ENCODE assay signal across 14 cellular contexts in genomic region chr2:64322433-64322832, GRCh38.
DNase-seq lines count a peak whose midpoint lies in the region; ATAC-seq, FAIRE-seq and TF ChIP-seq lines count a peak whose summit lies in the region.
"Had no signal": no experiment of that assay in that cellular context is flagged by ENCODE, and none has a peak within 500 bp of the region (broad histone marks: within the 10 kb centered on the region; RNA-seq: fewer than 3 reads in every experiment).

No MANE protein-coding gene starts in this region.

- H3K4me2 ChIP-seq in H1 (ENCODE audit: insufficient read depth in 1 of 2, low read depth in 2 of 2, low read length in 2 of 2) (no peak overlapping the region), neural progenitor cell (no peak overlapping the region)
- H3K4me2 ChIP-seq: BLaER1 treated with 17β-estradiol and CSF1 and Interleukin-3, amounts not matched to agents 10 nM and 100 nM had no signal

- H4K8ac ChIP-seq in H1 (ENCODE audit: extremely low read depth, insufficient read depth, low read length): no peak overlapping the region

- no peak for FAIRE-seq in H1 (lab: Jason Lieb, UNC)

- H2AK5ac ChIP-seq in H1 (ENCODE audit: low read depth, low read length): no peak overlapping the region

- no peak for TF ChIP-seq POLR2A in H1 (IDR thresholded peaks at IDR 0.05; ENCODE audit: control extremely low read depth in 1 of 2, low read depth in 2 of 2, low read length in 2 of 2)

- no peak for ATAC-seq in activated naive CD8-positive, alpha-beta T cell treated with anti-CD3 and anti-CD28 coated beads, Interleukin-2, amount 10 ng/mL, durations not matched to agents 7 days and 5 days (ENCODE audit: low read depth)
- no peak for ATAC-seq in activated naive CD8-positive, alpha-beta T cell treated with anti-CD3 and anti-CD28 coated beads, Interleukin-2, amount 50 U/mL, for 24 hours
- ATAC-seq in activated CD8-positive, alpha-beta T cell treated with anti-CD3 and anti-CD28 coated beads, Interleukin-2, amount 10 ng/mL, durations not matched to agents 7 days and 5 days: no peak

- peak overlapping the region; percentile 14 for H3K27ac Mint-ChIP-seq in activated naive CD8-positive, alpha-beta T cell treated with anti-CD3 and anti-CD28 coated beads, Interleukin-2, amount 10 ng/mL, durations not matched to agents 7 days and 5 days
- no peak overlapping the region for H3K27ac Mint-ChIP-seq in activated naive CD8-positive, alpha-beta T cell treated with anti-CD3 and anti-CD28 coated beads, Interleukin-2, amount 50 U/mL, for 24 hours
- H3K27ac Mint-ChIP-seq in neural progenitor cell: no peak overlapping the region
- no peak overlapping the region for H3K27ac Mint-ChIP-seq in activated CD8-positive, alpha-beta T cell treated with anti-CD3 and anti-CD28 coated beads, Interleukin-2, amount 10 ng/mL, durations not matched to agents 7 days and 5 days
- H3K27ac Mint-ChIP-seq: CD4-positive, alpha-beta T cell; IgD-negative memory B cell had no signal

- H2BK12ac ChIP-seq in H1 (ENCODE audit: low read depth, low read length): 0 out of 2 replicates have a peak overlapping the region, but pooled peaks have one; percentile 11

- no peaks in the 10 kb centered on the region for H3K79me2 ChIP-seq in H1 (ENCODE audit: control insufficient read depth in 1 of 2, insufficient read depth in 2 of 2, low read length in 2 of 2)
- H3K79me2 ChIP-seq in neural progenitor cell (ENCODE audit: low read depth): no peaks in the 10 kb centered on the region

- CTCF ChIA-PET in H1 (lab: Charles Lee; ENCODE audit: partially characterized antibody): interaction anchor here (0.6 to 1.5 kb wide), 4 partner anchors 8 to 42 kb away, joined by 3 to 7 read pairs (median 4); no protein-coding TSS in a partner anchor
- CTCF ChIA-PET in activated CD8-positive, alpha-beta T cell treated with anti-CD3 and anti-CD28 coated beads, Interleukin-2, amount 10 ng/mL, durations not matched to agents 7 days and 5 days (lab: Charles Lee): interaction anchor here (0.8 to 1.5 kb wide), 2 partner anchors 9 to 24 kb away, joined by 3 to 6 read pairs; no protein-coding TSS in a partner anchor

- H4K5ac ChIP-seq in H1 (ENCODE audit: insufficient read length, low read depth, low read length): no peak overlapping the region

- H3F3A ChIP-seq in neural progenitor cell (ENCODE audit: low read depth): no peaks in the 10 kb centered on the region

- H3K4me3 ChIP-seq in H1 (ENCODE audit: extremely low read depth in 1 of 4, insufficient read depth in 2 of 4, low read depth in 3 of 4, low read length in 4 of 4) (no peak overlapping the region), neural progenitor cell (no peak overlapping the region)
- H3K4me3 ChIP-seq: BLaER1 treated with 17β-estradiol and CSF1 and Interleukin-3, amounts not matched to agents 10 nM and 100 nM; HAP-1 had no signal

- TF ChIP-seq CTCF in H1 (IDR thresholded peaks at IDR 0.05; ENCODE audit: control extremely low read depth in 1 of 3, insufficient read depth in 1 of 3, low read depth in 1 of 3, low read length in 3 of 3) (no peak), neural progenitor cell (IDR thresholded peaks at IDR 0.05) (no peak)

- H3K9ac ChIP-seq in H1 (replicated peaks in 1 of 4; ENCODE audit: extremely low read depth in 1 of 4, low read depth in 3 of 4, low read length in 3 of 4) (no peak overlapping the region; a peak in 1 of 7 replicates), neural progenitor cell (no peak overlapping the region)
- H3K9ac ChIP-seq: BLaER1 treated with 17β-estradiol and CSF1 and Interleukin-3, amounts not matched to agents 10 nM and 100 nM had no signal

- H4K91ac ChIP-seq in H1 (replicated peaks; ENCODE audit: insufficient read length, low read length): no peak overlapping the region

- H3K4me1 Mint-ChIP-seq in activated naive CD8-positive, alpha-beta T cell treated with anti-CD3 and anti-CD28 coated beads, Interleukin-2, amount 10 ng/mL, durations not matched to agents 7 days and 5 days: peaks cover 31% of the 10 kb centered on the region
- peaks cover 38% of the 10 kb centered on the region for H3K4me1 Mint-ChIP-seq in activated naive CD8-positive, alpha-beta T cell treated with anti-CD3 and anti-CD28 coated beads, Interleukin-2, amount 50 U/mL, for 24 hours
- H3K4me1 Mint-ChIP-seq in neural progenitor cell: peaks cover 15% of the 10 kb centered on the region
- peaks cover 40% of the 10 kb centered on the region for H3K4me1 Mint-ChIP-seq in activated CD8-positive, alpha-beta T cell treated with anti-CD3 and anti-CD28 coated beads, Interleukin-2, amount 10 ng/mL, durations not matched to agents 7 days and 5 days (ENCODE audit: low read depth)

- H3K27ac ChIP-seq in H1 (ENCODE audit: low read depth, low read length) (no peak overlapping the region), neural progenitor cell (no peak overlapping the region)
- H3K27ac ChIP-seq: BLaER1 treated with 17β-estradiol and CSF1 and Interleukin-3, amounts not matched to agents 10 nM and 100 nM had no signal

- H3K56ac ChIP-seq in H1 (replicated peaks; ENCODE audit: insufficient read length, low read depth, low read length): no peak overlapping the region

- peaks cover 0 to 3% of the 10 kb centered on the region in 2 experiments; a peak in 1 of 4 replicates for H3K9me3 ChIP-seq in H1 (ENCODE audit: insufficient read depth in 2 of 2, low read depth in 1 of 2, low read length in 1 of 2)
- no peaks in the 10 kb centered on the region for H3K9me3 ChIP-seq in neural progenitor cell (ENCODE audit: low read depth)
- H3K9me3 ChIP-seq: HAP-1 had no signal

- H3K4me1 ChIP-seq in H1 (replicated peaks in 1 of 4; ENCODE audit: control insufficient read depth in 3 of 4, insufficient read depth in 4 of 4, low read length in 3 of 4) (peaks cover 0 to 6% (median 3%) of the 10 kb centered on the region in 4 experiments; a peak in 4 of 7 replicates), neural progenitor cell (peaks cover 2% of the 10 kb centered on the region)
- H3K4me1 ChIP-seq: HAP-1 had no signal

- H3K18ac ChIP-seq in H1 (ENCODE audit: extremely low read depth, low read length): peak overlapping the region; percentile 38; the same call in 1 of the 2 replicates

- TF ChIP-seq EP300 in H1 (IDR thresholded peaks at IDR 0.05; ENCODE audit: borderline replicate concordance in 1 of 2, low read depth in 2 of 2, low read length in 2 of 2): no peak

- POLR2A ChIA-PET in activated naive CD8-positive, alpha-beta T cell treated with anti-CD3 and anti-CD28 coated beads, Interleukin-2, amount 10 ng/mL, durations not matched to agents 7 days and 5 days (lab: Charles Lee): no interaction called here
- POLR2A ChIA-PET in H1 (lab: Charles Lee; ENCODE audit: partially characterized antibody): interaction anchor here (0.9 to 1.2 kb wide), 3 partner anchors 11 to 205 kb away, joined by 3 read pairs; no protein-coding TSS in a partner anchor
- POLR2A ChIA-PET in activated CD8-positive, alpha-beta T cell treated with anti-CD3 and anti-CD28 coated beads, Interleukin-2, amount 10 ng/mL, durations not matched to agents 7 days and 5 days (lab: Charles Lee): no interaction called here

- H3K79me1 ChIP-seq in H1 (ENCODE audit: low read depth, low read length): 0 out of 2 replicates have a peak, but pooled peaks cover 3% of the 10 kb centered on the region

- no peaks in the 10 kb centered on the region; the same call in 1 of the 2 replicates for H3K23me2 ChIP-seq in H1 (ENCODE audit: low read depth, low read length)

- H3K36me3 Mint-ChIP-seq in activated naive CD8-positive, alpha-beta T cell treated with anti-CD3 and anti-CD28 coated beads, Interleukin-2, amount 10 ng/mL, durations not matched to agents 7 days and 5 days: peaks cover 2% of the 10 kb centered on the region
- H3K36me3 Mint-ChIP-seq in activated naive CD8-positive, alpha-beta T cell treated with anti-CD3 and anti-CD28 coated beads, Interleukin-2, amount 50 U/mL, for 24 hours (ENCODE audit: low read depth): no peaks in the 10 kb centered on the region
- peaks cover 2% of the 10 kb centered on the region for H3K36me3 Mint-ChIP-seq in neural progenitor cell
- no peaks in the 10 kb centered on the region for H3K36me3 Mint-ChIP-seq in activated CD8-positive, alpha-beta T cell treated with anti-CD3 and anti-CD28 coated beads, Interleukin-2, amount 10 ng/mL, durations not matched to agents 7 days and 5 days (ENCODE audit: low read depth)
- H3K36me3 Mint-ChIP-seq: IgD-negative memory B cell had no signal

- H3K36me3 ChIP-seq in H1 (ENCODE audit: control insufficient read depth in 2 of 4, insufficient read depth in 4 of 4, low read length in 3 of 4) (no peaks in the 10 kb centered on the region), neural progenitor cell (no peaks in the 10 kb centered on the region)
- H3K36me3 ChIP-seq: BLaER1 treated with 17β-estradiol and CSF1 and Interleukin-3, amounts not matched to agents 10 nM and 100 nM; HAP-1 had no signal

- TF ChIP-seq RAD21 in H1 (IDR thresholded peaks at IDR 0.05 in 1 of 2, conservative IDR thresholded peaks at IDR 0.05 in 1 of 2; ENCODE audit: low read depth in 2 of 2, low read length in 2 of 2): no peak

- H2AFZ ChIP-seq in H1 (ENCODE audit: low read length) (no peak overlapping the region), neural progenitor cell (replicated peaks) (no peak overlapping the region)

- H3K27me3 ChIP-seq in H1 (replicated peaks in 1 of 4; ENCODE audit: control insufficient read depth in 3 of 4, extremely low read depth in 1 of 4, insufficient read depth in 3 of 4, low read length in 3 of 4): peaks cover 0 to 3% (median 0%) of the 10 kb centered on the region in 4 experiments; a peak in 1 of 7 replicates
- no peaks in the 10 kb centered on the region for H3K27me3 ChIP-seq in neural progenitor cell
- H3K27me3 ChIP-seq: BLaER1 treated with 17β-estradiol and CSF1 and Interleukin-3, amounts not matched to agents 10 nM and 100 nM had no signal

- H3K9me3 Mint-ChIP-seq in activated naive CD8-positive, alpha-beta T cell treated with anti-CD3 and anti-CD28 coated beads, Interleukin-2, amount 10 ng/mL, durations not matched to agents 7 days and 5 days: no peaks in the 10 kb centered on the region
- no peaks in the 10 kb centered on the region for H3K9me3 Mint-ChIP-seq in activated naive CD8-positive, alpha-beta T cell treated with anti-CD3 and anti-CD28 coated beads, Interleukin-2, amount 50 U/mL, for 24 hours
- peaks cover 5% of the 10 kb centered on the region for H3K9me3 Mint-ChIP-seq in neural progenitor cell
- H3K9me3 Mint-ChIP-seq in activated CD8-positive, alpha-beta T cell treated with anti-CD3 and anti-CD28 coated beads, Interleukin-2, amount 10 ng/mL, durations not matched to agents 7 days and 5 days (ENCODE audit: insufficient read depth): no peaks in the 10 kb centered on the region
- H3K9me3 Mint-ChIP-seq: CD4-positive, alpha-beta T cell had no signal

- H2BK20ac ChIP-seq in H1 (ENCODE audit: low read length): 0 out of 2 replicates have a peak overlapping the region, but pooled peaks have one; percentile 34

- no peak overlapping the region for H3K4ac ChIP-seq in H1 (replicated peaks; ENCODE audit: insufficient read length, low read depth, low read length)

- peaks cover 7% of the 10 kb centered on the region for H3K27me3 Mint-ChIP-seq in activated naive CD8-positive, alpha-beta T cell treated with anti-CD3 and anti-CD28 coated beads, Interleukin-2, amount 10 ng/mL, durations not matched to agents 7 days and 5 days
- H3K27me3 Mint-ChIP-seq in activated naive CD8-positive, alpha-beta T cell treated with anti-CD3 and anti-CD28 coated beads, Interleukin-2, amount 50 U/mL, for 24 hours: peaks cover 1% of the 10 kb centered on the region
- peaks cover 2% of the 10 kb centered on the region for H3K27me3 Mint-ChIP-seq in neural progenitor cell (ENCODE audit: insufficient read depth, low read depth)
- peaks cover 14% of the 10 kb centered on the region for H3K27me3 Mint-ChIP-seq in activated CD8-positive, alpha-beta T cell treated with anti-CD3 and anti-CD28 coated beads, Interleukin-2, amount 10 ng/mL, durations not matched to agents 7 days and 5 days (ENCODE audit: low read depth)
- H3K27me3 Mint-ChIP-seq: CD4-positive, alpha-beta T cell had no signal

- no peak overlapping the region for H3K4me3 Mint-ChIP-seq in activated naive CD8-positive, alpha-beta T cell treated with anti-CD3 and anti-CD28 coated beads, Interleukin-2, amount 10 ng/mL, durations not matched to agents 7 days and 5 days
- H3K4me3 Mint-ChIP-seq in activated naive CD8-positive, alpha-beta T cell treated with anti-CD3 and anti-CD28 coated beads, Interleukin-2, amount 50 U/mL, for 24 hours: no peak overlapping the region
- H3K4me3 Mint-ChIP-seq in neural progenitor cell: peak overlapping the region; percentile 51
- no peak overlapping the region for H3K4me3 Mint-ChIP-seq in activated CD8-positive, alpha-beta T cell treated with anti-CD3 and anti-CD28 coated beads, Interleukin-2, amount 10 ng/mL, durations not matched to agents 7 days and 5 days
- H3K4me3 Mint-ChIP-seq: CD4-positive, alpha-beta T cell; IgD-negative memory B cell had no signal

- H3K14ac ChIP-seq in H1 (ENCODE audit: insufficient read length): no peak overlapping the region

- no peak overlapping the region for H3K23ac ChIP-seq in H1 (ENCODE audit: insufficient read length)

- H4K20me1 ChIP-seq in H1 (replicated peaks in 1 of 2; ENCODE audit: control insufficient read depth in 1 of 2, insufficient read depth in 2 of 2, low read length in 2 of 2): no peaks in the 10 kb centered on the region
- no peaks in the 10 kb centered on the region for H4K20me1 ChIP-seq in neural progenitor cell (ENCODE audit: low read depth)
- H4K20me1 ChIP-seq: BLaER1 treated with 17β-estradiol and CSF1 and Interleukin-3, amounts not matched to agents 10 nM and 100 nM had no signal

- WGBS in H1 (ENCODE audit: extremely low coverage in 1 of 2, insufficient coverage in 1 of 2, insufficient read length in 1 of 2, insufficient replicate concordance in 2 of 2, low coverage in 1 of 2, low lambda C conversion rate in 2 of 2, missing lambda C conversion rate in 1 of 2), 2 experiments: 82% methylated on average over 5 of the region's 5 CpGs; no CpG with 5 or more reads in 1 of the 2 experiments

- no peak for DNase-seq in activated naive CD8-positive, alpha-beta T cell treated with anti-CD3 and anti-CD28 coated beads, Interleukin-2, amount 10 ng/mL, durations not matched to agents 7 days and 5 days
- DNase-seq in activated naive CD8-positive, alpha-beta T cell treated with anti-CD3 and anti-CD28 coated beads, Interleukin-2, amount 50 U/mL, for 24 hours: no peak
- DNase-seq in H1 (ENCODE audit: low read depth in 1 of 2, low spot score in 2 of 2): peak in 1 of 2 experiments; percentile 44
- no peak for DNase-seq in neural progenitor cell (ENCODE audit: low spot score)
- no peak for DNase-seq in activated CD8-positive, alpha-beta T cell treated with anti-CD3 and anti-CD28 coated beads, Interleukin-2, amount 10 ng/mL, durations not matched to agents 7 days and 5 days
- no peak for DNase-seq in SK-N-DZ (ENCODE audit: low spot score)
- DNase-seq in NCI-H1105 (lab: John Stamatoyannopoulos, UW): no peak
- DNase-seq: ACHN; CD4-positive, alpha-beta T cell; DMS 273 treated with DMSO at 0.1 percent for 48 hours; GOT3 had no signal

- no peak overlapping the region for H2BK15ac ChIP-seq in H1 (ENCODE audit: low read length)

- no peak overlapping the region for H2BK120ac ChIP-seq in H1 (replicated peaks; ENCODE audit: low read depth, low read length)

- 0 out of 2 replicates have a peak overlapping the region, but pooled peaks have one; percentile 25 for H2BK5ac ChIP-seq in H1 (ENCODE audit: low read depth, low read length)
